8 cellular contexts compared by ENCODE assay signal in the genomic region with DNA sequence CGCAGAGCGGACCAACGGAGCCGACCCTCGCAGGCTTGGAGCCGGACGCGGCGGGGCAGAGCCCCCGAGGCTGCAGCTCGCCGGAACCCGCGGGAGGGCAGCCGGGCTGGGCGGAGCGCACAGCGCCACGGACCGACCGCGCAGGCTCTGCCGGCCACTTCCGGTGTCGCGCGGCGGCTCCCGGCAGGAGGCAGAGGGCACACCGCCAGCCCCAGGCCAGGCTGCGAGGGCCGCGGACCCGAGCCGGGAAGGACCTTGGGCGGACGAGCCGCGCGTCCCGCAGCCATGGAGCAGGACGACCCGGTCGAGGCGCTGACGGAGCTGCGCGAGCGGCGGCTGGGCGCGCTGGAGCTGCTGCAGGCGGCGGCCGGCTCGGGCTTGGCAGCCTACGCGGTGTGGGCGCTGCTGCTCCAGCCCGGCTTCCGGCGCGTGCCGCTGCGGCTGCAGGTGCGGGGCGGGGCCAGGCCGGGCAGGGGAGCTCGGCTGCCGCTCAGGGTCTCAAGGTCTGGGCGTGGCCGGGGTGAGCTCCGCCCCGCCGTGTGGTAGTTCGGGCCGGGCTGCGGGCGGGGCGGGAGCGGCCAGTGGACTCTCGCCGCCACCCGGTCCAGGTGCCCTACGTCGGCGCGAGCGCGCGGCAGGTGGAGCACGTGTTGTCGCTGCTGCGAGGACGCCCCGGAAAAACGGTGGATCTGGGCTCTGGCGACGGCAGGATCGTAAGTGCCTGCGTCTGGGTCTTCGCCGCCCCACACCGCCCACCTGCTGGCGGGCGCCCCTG. TPM values are rescaled to one million over a fixed set of nuclear protein-coding genes. Genes with fewer than 3 reads are reported as not detected.
DNase-seq lines count a peak whose midpoint lies in the region; TF ChIP-seq lines count a peak whose summit lies in the region.

A gene with protein sequence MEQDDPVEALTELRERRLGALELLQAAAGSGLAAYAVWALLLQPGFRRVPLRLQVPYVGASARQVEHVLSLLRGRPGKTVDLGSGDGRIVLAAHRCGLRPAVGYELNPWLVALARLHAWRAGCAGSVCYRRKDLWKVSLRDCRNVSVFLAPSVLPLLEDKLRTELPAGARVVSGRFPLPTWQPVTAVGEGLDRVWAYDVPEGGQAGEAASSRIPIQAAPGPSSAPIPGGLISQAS (plus strand): TSS at position 157 of the 775 bp plus-strand sequence. CDS start 129 bp downstream, at position 286.

- peak within 1 kb of the TSS; percentile 58 for H3K27ac ChIP-seq in GM23248
- H3K27ac ChIP-seq in Karpas-422 (ENCODE audit: low read length), result peak within 1 kb of the TSS; percentile 91
- no peak within 1 kb of the TSS for H3K27ac ChIP-seq in SK-N-MC
- peak within 1 kb of the TSS; percentile 72 to 93 (median 88) for H3K27ac ChIP-seq in tibial nerve

- H3K4me3 Mint-ChIP-seq in activated naive CD4-positive, alpha-beta T cell treated with anti-CD3 and anti-CD28 coated beads, Interleukin-2, amount 50 U/mL, for 24 hours, result peak within 1 kb of the TSS; percentile 82

- H3K79me2 ChIP-seq in GM23248 (ENCODE audit: insufficient read depth), result no peaks in the 10 kb centered on the region; the same call in 1 of the 2 replicates
- H3K79me2 ChIP-seq in Karpas-422 (ENCODE audit: low read length), result peaks cover 15% of the 10 kb centered on the region; the same call in 1 of the 2 replicates

- H2AFZ ChIP-seq in GM23248 (peak within 1 kb of the TSS; percentile 72), Karpas-422 (ENCODE audit: low read length) (no peak within 1 kb of the TSS; the same call in 1 of the 2 replicates)

- TF ChIP-seq EP300 in tibial nerve (IDR thresholded peaks at IDR 0.05), result no peak

- H4K20me1 ChIP-seq in GM23248 (ENCODE audit: insufficient read depth) (no peaks in the 10 kb centered on the region), Karpas-422 (ENCODE audit: insufficient read depth, low read depth, low read length) (peaks cover 25% of the 10 kb centered on the region)

- H3K36me3 Mint-ChIP-seq in activated naive CD4-positive, alpha-beta T cell treated with anti-CD3 and anti-CD28 coated beads, Interleukin-2, amount 50 U/mL, for 24 hours, result no peaks in the 10 kb centered on the region

- DNase-seq in GM23248 (peak; percentile 86), Karpas-422 (peak; percentile 97), SK-N-MC (ENCODE audit: low read depth, low spot score) (no peak), globus pallidus (ENCODE audit: low spot score) (peak; percentile 81), nucleus accumbens (lab: John Stamatoyannopoulos, UW) (peak in 52 of 56 donors; percentile 28 to 85 (median 72)), tibial nerve (ENCODE audit: low spot score in 2 of 2) (peak; percentile 36)

- H3K27me3 ChIP-seq in GM23248 (replicated peaks; ENCODE audit: insufficient read depth) (no peaks in the 10 kb centered on the region), Karpas-422 (ENCODE audit: low read length) (no peaks in the 10 kb centered on the region), tibial nerve (peaks cover 0 to 2% of the 10 kb centered on the region in 2 donors)

- peak; percentile 25 to 48 for TF ChIP-seq POLR2A in tibial nerve (IDR thresholded peaks at IDR 0.05)

- peaks cover 14% of the 10 kb centered on the region for H3K4me1 Mint-ChIP-seq in activated naive CD4-positive, alpha-beta T cell treated with anti-CD3 and anti-CD28 coated beads, Interleukin-2, amount 50 U/mL, for 24 hours

- H3K27ac Mint-ChIP-seq in activated naive CD4-positive, alpha-beta T cell treated with anti-CD3 and anti-CD28 coated beads, Interleukin-2, amount 50 U/mL, for 24 hours, result peak within 1 kb of the TSS; percentile 62

- 7 to 11% methylated on average over 68 to 85 of the region's 106 CpGs for WGBS in GM23248 (ENCODE audit: low coverage in 1 of 2, low lambda C conversion rate in 2 of 2, missing lambda C conversion rate in 2 of 2), 2 experiments
- WGBS in tibial nerve, 2 donors, result 0 to 3% methylated on average over 32 to 76 of the region's 106 CpGs

- H3K4me2 ChIP-seq in GM23248 (ENCODE audit: unreplicated experiment), result peak within 1 kb of the TSS; percentile 76
- peak within 1 kb of the TSS; percentile 88 for H3K4me2 ChIP-seq in Karpas-422 (ENCODE audit: low read depth, low read length, poor library complexity, severe bottlenecking)

- H3K4me1 ChIP-seq in ES-I3 (ENCODE audit: insufficient read depth, low read length) (peaks cover 4% of the 10 kb centered on the region; the same call in 1 of the 2 replicates), GM23248 (ENCODE audit: insufficient read depth) (peaks cover 4% of the 10 kb centered on the region; the same call in 1 of the 2 replicates), Karpas-422 (ENCODE audit: low read length) (peaks cover 87% of the 10 kb centered on the region), tibial nerve (peaks cover 0 to 56% (median 38%) of the 10 kb centered on the region in 4 donors)

- H3K36me3 ChIP-seq in ES-I3 (ENCODE audit: insufficient read depth, low read length), result no peaks in the 10 kb centered on the region
- H3K36me3 ChIP-seq in GM23248 (ENCODE audit: low read depth), result no peaks in the 10 kb centered on the region
- H3K36me3 ChIP-seq in Karpas-422 (ENCODE audit: insufficient read depth, low read length), result 0 out of 2 replicates have a peak, but pooled peaks cover 2% of the 10 kb centered on the region
- H3K36me3 ChIP-seq in SK-N-MC (ENCODE audit: insufficient read depth, low read length), result no peaks in the 10 kb centered on the region
- H3K36me3 ChIP-seq in tibial nerve, result no peaks in the 10 kb centered on the region

- no peaks in the 10 kb centered on the region for H3K9me3 Mint-ChIP-seq in activated naive CD4-positive, alpha-beta T cell treated with anti-CD3 and anti-CD28 coated beads, Interleukin-2, amount 50 U/mL, for 24 hours

- H3K27me3 Mint-ChIP-seq in activated naive CD4-positive, alpha-beta T cell treated with anti-CD3 and anti-CD28 coated beads, Interleukin-2, amount 50 U/mL, for 24 hours, result peaks cover 2% of the 10 kb centered on the region

- H3K9me3 ChIP-seq in ES-I3 (ENCODE audit: control insufficient read depth, insufficient read depth, low read length) (no peaks in the 10 kb centered on the region), GM23248 (ENCODE audit: low read depth) (no peaks in the 10 kb centered on the region), Karpas-422 (ENCODE audit: low read length) (no peaks in the 10 kb centered on the region), SK-N-MC (ENCODE audit: low read depth, low read length) (no peaks in the 10 kb centered on the region), tibial nerve (no peaks in the 10 kb centered on the region)

- H3K9ac ChIP-seq in ES-I3 (ENCODE audit: low read depth, low read length) (peak within 1 kb of the TSS; percentile 85), GM23248 (peak within 1 kb of the TSS; percentile 75), Karpas-422 (ENCODE audit: low read length) (peak within 1 kb of the TSS; percentile 99), SK-N-MC (ENCODE audit: insufficient read length) (peak within 1 kb of the TSS; percentile 60)

- in situ Hi-C loops in GM23248 (cut with MboI), result no loop called here

- no peaks in the 10 kb centered on the region for H3F3A ChIP-seq in GM23248 (ENCODE audit: insufficient read depth)

- TF ChIP-seq CTCF in tibial nerve (IDR thresholded peaks at IDR 0.05), result peak in 2 of 5 experiments; percentile 36 to 73

- peak within 1 kb of the TSS; percentile 75 for H3K4me3 ChIP-seq in GM23248
- H3K4me3 ChIP-seq in Karpas-422 (ENCODE audit: low read length), result peak within 1 kb of the TSS; percentile 97
- peak within 1 kb of the TSS; percentile 85 for H3K4me3 ChIP-seq in SK-N-MC
- peak within 1 kb of the TSS; percentile 65 to 91 (median 81) for H3K4me3 ChIP-seq in tibial nerve

- H3K9me2 ChIP-seq in GM23248 (ENCODE audit: insufficient read depth), result no peaks in the 10 kb centered on the region
- H3K9me2 ChIP-seq in Karpas-422 (replicated peaks; ENCODE audit: insufficient read depth, low read length), result no peaks in the 10 kb centered on the region

RNA-seq across cellular contexts. Expression of the gene that starts here (rescaled TPM):
- 20.4 and 34.8 TPM in 2 replicates for total RNA-seq in GM23248 (2014; rRNA removed; shearing (Covaris generic))
- 33.3 and 33.5 TPM in 2 replicates for polyA plus RNA-seq in GM23248 (2016; fragmentation: Nextera tagmentation; extraction: Ambion mirVana)
- total RNA-seq in Karpas-422 (2014; rRNA removed; shearing (Covaris generic); ENCODE audit: low replicate concordance), result 19.8 and 53.3 TPM in 2 replicates
- 10 to 100 TPM; 43.7 to 98.7 (median 78.6) TPM for total RNA-seq in tibial nerve
